Comparison of ENCODE assay signal across 9 cellular contexts in the genomic region with DNA sequence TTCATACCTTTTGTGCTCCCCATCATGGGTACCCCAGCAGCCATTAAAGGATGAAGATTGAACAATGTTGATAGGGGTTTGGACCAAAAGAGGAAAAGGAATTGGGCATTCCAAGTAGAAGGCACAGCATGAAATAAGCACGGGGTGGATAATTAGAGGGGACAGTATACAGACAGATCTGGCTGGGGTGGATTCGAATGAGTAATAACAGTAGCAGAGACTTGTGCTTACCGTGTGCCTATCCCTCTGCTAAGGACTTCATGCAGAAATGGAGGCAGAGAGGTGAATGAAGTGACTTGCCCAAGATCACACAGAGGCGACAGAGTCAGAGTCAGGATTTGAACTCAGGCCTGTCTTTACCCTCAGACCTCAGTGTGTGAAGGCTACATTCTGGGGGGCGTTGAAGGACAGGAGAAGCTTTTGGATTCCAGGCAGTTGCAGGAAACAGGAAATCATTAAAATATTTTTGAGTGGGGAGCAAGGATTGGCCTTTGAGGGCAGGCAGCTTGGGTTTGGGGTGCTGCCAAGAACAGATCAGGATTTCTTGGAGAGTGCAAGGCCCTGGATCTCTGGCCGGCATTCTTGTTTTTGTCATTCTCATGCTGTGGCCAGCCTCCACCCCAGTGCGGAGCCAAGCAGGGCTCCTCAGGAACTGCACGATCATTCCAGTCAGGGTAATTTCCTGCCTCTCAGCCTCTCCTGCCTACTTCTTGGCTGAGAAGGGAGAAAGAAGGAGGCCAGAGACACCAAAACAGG. TPM values are rescaled to one million over a fixed set of nuclear protein-coding genes. Genes with fewer than 3 reads are reported as not detected.
DNase-seq lines count a peak whose midpoint lies in the region; ATAC-seq and TF ChIP-seq lines count a peak whose summit lies in the region.
"Had no signal": no experiment of that assay in that cellular context is flagged by ENCODE, and none has a peak within 500 bp of the region (broad histone marks: within the 10 kb centered on the region; RNA-seq: fewer than 3 reads in every experiment).

No MANE protein-coding gene starts in this region.

- ATAC-seq in left ventricle myocardium superior: peak; percentile 96

- H3K9me3 ChIP-seq in ascending aorta: no peaks in the 10 kb centered on the region
- H3K9me3 ChIP-seq in sigmoid colon: no peaks in the 10 kb centered on the region

- no peak for TF ChIP-seq CTCF in ascending aorta (IDR thresholded peaks at IDR 0.05)
- no peak for TF ChIP-seq CTCF in sigmoid colon (IDR thresholded peaks at IDR 0.05)

- TF ChIP-seq POLR2A in sigmoid colon (IDR thresholded peaks at IDR 0.05): no peak

- H3K27ac ChIP-seq in ascending aorta (peak overlapping the region; percentile 96), sigmoid colon (peak overlapping the region; percentile 88 to 94 (median 92))

- TF ChIP-seq EP300 in sigmoid colon (IDR thresholded peaks at IDR 0.05): no peak

- H3K27me3 ChIP-seq in ascending aorta (no peaks in the 10 kb centered on the region), sigmoid colon (no peaks in the 10 kb centered on the region)

- H3K4me3 ChIP-seq in ascending aorta (peak overlapping the region; percentile 20 to 33), sigmoid colon (peak overlapping the region in 1 of 4 donors; percentile 7)

- peaks cover 15 to 24% of the 10 kb centered on the region in 2 donors for H3K4me1 ChIP-seq in ascending aorta
- H3K4me1 ChIP-seq in sigmoid colon: peaks cover 0 to 30% (median 24%) of the 10 kb centered on the region in 4 donors

- peaks cover 36 to 67% of the 10 kb centered on the region in 2 donors for H3K36me3 ChIP-seq in ascending aorta
- H3K36me3 ChIP-seq in sigmoid colon: peaks cover 31 to 64% (median 42%) of the 10 kb centered on the region in 4 donors

- DNase-seq in ELR (ENCODE audit: low read depth) (peak; percentile 48), ascending aorta (ENCODE audit: low spot score in 2 of 2) (peak; percentile 41 to 93), left ventricle myocardium superior (peak; percentile 83), sigmoid colon (peak; percentile 96), germinal center (ENCODE audit: low spot score) (no peak), NK-92 (lab: John Stamatoyannopoulos, UW; ENCODE audit: unreplicated experiment) (no peak), NCI-H1417 treated with DMSO at 0.1 percent for 48 hours (lab: John Stamatoyannopoulos, UW) (no peak), Kasumi-1 (lab: John Stamatoyannopoulos, UW) (no peak)

- 67 to 74% methylated on average over 8 of the region's 8 CpGs for WGBS in sigmoid colon, 2 donors

- intact Hi-C loops in ascending aorta (cut with DNase I) (loop anchor here (1.0 to 2.0 kb wide), 2 partner anchors 19 to 29 kb away; partner anchors contain the start of genes MED29, PAF1 and SAMD4B), left ventricle myocardium superior (cut with micrococcal nuclease) (no loop called here), sigmoid colon (cut with DNase I) (no loop called here)

RNA-seq across cellular contexts. Expression of gene PAF1, which starts 18.7 kb away (rescaled TPM):
- total RNA-seq in ascending aorta (12.7 TPM), left ventricle myocardium superior (34.8 TPM), sigmoid colon (10 to 100 TPM; 37.5 to 51.8 (median 43.5) TPM)
- 10 to 100 TPM; 28.2 to 40.5 (median 37.2) TPM for polyA plus RNA-seq in sigmoid colon

RNA-seq across cellular contexts. Expression of gene MED29, which starts 19.0 kb away (rescaled TPM):
- total RNA-seq in ascending aorta: 60.8 TPM
- total RNA-seq in left ventricle myocardium superior: 22.2 TPM
- total RNA-seq in sigmoid colon: 10 to 100 TPM; 25.2 to 44.6 (median 33.7) TPM
- 10 to 100 TPM; 22.8 to 33.5 (median 31.0) TPM for polyA plus RNA-seq in sigmoid colon

RNA-seq across cellular contexts. Expression of gene SAMD4B, which starts 30.0 kb away (rescaled TPM):
- 358 TPM for total RNA-seq in ascending aorta
- 50.7 TPM for total RNA-seq in left ventricle myocardium superior
- total RNA-seq in sigmoid colon: 10 to 100 TPM; 37.8 to 83.6 (median 65.4) TPM
- polyA plus RNA-seq in sigmoid colon: 10 to 100 TPM; 28.4 to 79.4 (median 38.4) TPM

RNA-seq across cellular contexts. Expression of gene ZFP36, which starts 34.4 kb away (rescaled TPM):
- total RNA-seq in ascending aorta (1,166 TPM), left ventricle myocardium superior (53.0 TPM), sigmoid colon (100 to 1,000 TPM in 3 of 4 donors, 10 to 100 TPM in 1; 78.1 to 320 (median 190) TPM)
- polyA plus RNA-seq in sigmoid colon: 100 to 1,000 TPM; 112 to 298 (median 228) TPM

RNA-seq across cellular contexts. Expression of gene GMFG, which starts 36.4 kb away (rescaled TPM):
- 69.2 TPM for total RNA-seq in ascending aorta
- 18.5 TPM for total RNA-seq in left ventricle myocardium superior
- 10 to 100 TPM in 1 of 4 donors, 1 to 10 TPM in 3; 5.3 to 23.1 (median 8.6) TPM for total RNA-seq in sigmoid colon
- polyA plus RNA-seq in sigmoid colon: 10 to 100 TPM; 37.2 to 98.6 (median 56.5) TPM
- total RNA-seq: epithelial cell of proximal tubule had no signal

Comparison
In these comparisons a context has a peak if more than half of its experiments do, and no peak if none do; other contexts are left out.
1. DNase-seq: peak in ELR (single experiment), ascending aorta (2 of 2), left ventricle myocardium superior (single experiment) and sigmoid colon (single experiment); none in germinal center (single experiment), NK-92 (single experiment), NCI-H1417 treated with DMSO at 0.1 percent for 48 hours (single experiment) and Kasumi-1 (0 of 2).